ENCODE assay signal across 18 cellular contexts in genomic region chr12:64716839-64717455, GRCh38.
"Had no signal": no experiment of that assay in that cellular context is flagged by ENCODE, and none has a peak within 500 bp of the region (broad histone marks: within the 10 kb centered on the region; RNA-seq: fewer than 3 reads in every experiment).

No MANE protein-coding gene starts in this region.

- H3K27ac Mint-ChIP-seq: T-helper 1 cell treated with Interleukin-12 subunit alpha and Interleukin-12 subunit beta and Interleukin-4 antibody, amounts not matched to agents 30 μg/mL and 1 μg/mL, for 36 hours had no signal

- ATAC-seq: activated CD8-positive, alpha-beta memory T cell treated with anti-CD3 and anti-CD28 coated beads, Interleukin-2, amount 10 ng/mL, durations not matched to agents 7 days and 5 days; activated T-cell treated with anti-CD3 and anti-CD28 coated beads, Interleukin-2, amount 50 U/mL, for 72 hours; psoas muscle; upper lobe of right lung had no signal

- H3K9me3 Mint-ChIP-seq: activated T-cell treated with anti-CD3 and anti-CD28 coated beads, Interleukin-2, amount 50 U/mL, for 72 hours; T-helper 1 cell treated with Interleukin-12 subunit alpha and Interleukin-12 subunit beta and Interleukin-4 antibody, amounts not matched to agents 30 μg/mL and 1 μg/mL, for 36 hours had no signal

- H3K27me3 Mint-ChIP-seq: activated CD8-positive, alpha-beta memory T cell treated with anti-CD3 and anti-CD28 coated beads, Interleukin-2, amount 10 ng/mL, durations not matched to agents 7 days and 5 days had no signal

- H3K4me3 ChIP-seq: breast epithelium, hepatocyte, psoas muscle, testis, upper lobe of right lung had no signal

- H3K4me3 Mint-ChIP-seq: activated CD8-positive, alpha-beta memory T cell treated with anti-CD3 and anti-CD28 coated beads, Interleukin-2, amount 10 ng/mL, durations not matched to agents 7 days and 5 days; activated T-cell treated with anti-CD3 and anti-CD28 coated beads, Interleukin-2, amount 50 U/mL, for 72 hours; T-helper 1 cell treated with Interleukin-12 subunit alpha and Interleukin-12 subunit beta and Interleukin-4 antibody, amounts not matched to agents 30 μg/mL and 1 μg/mL, for 36 hours had no signal

- DNase-seq: activated CD4-positive, alpha-beta T cell treated with anti-CD3 and anti-CD28 coated beads, Interleukin-2, amount 50 U/mL, for 1 hour; activated CD4-positive, CD25-positive, alpha-beta regulatory T cell; activated CD8-positive, alpha-beta memory T cell treated with anti-CD3 and anti-CD28 coated beads, Interleukin-2, amount 10 ng/mL, durations not matched to agents 7 days and 5 days; activated naive CD4-positive, alpha-beta T cell; activated T-cell treated with anti-CD3 and anti-CD28 coated beads, Interleukin-2, amount 50 U/mL, for 72 hours; amniotic stem cell; kidney glomerular epithelial cell; occipital lobe; psoas muscle; Right ventricle myocardium superior; SK-N-SH; stimulated activated CD4-positive, alpha-beta T cell treated with anti-CD3 and anti-CD28 coated beads, Interleukin-12 subunit alpha, Interleukin-12 subunit beta, amount 100 ng/mL, for 4 hours; stimulated activated naive CD4-positive, alpha-beta T cell treated with Interleukin-2 at 50 U/mL for 16 hours; testis; upper lobe of right lung had no signal
